19 cellular contexts compared by ENCODE assay signal in genomic region chr1:11147371-11147770, GRCh38. TPM values are rescaled to one million over a fixed set of nuclear protein-coding genes. Genes with fewer than 3 reads are reported as not detected.
DNase-seq lines count a peak whose midpoint lies in the region; ATAC-seq, FAIRE-seq and TF ChIP-seq lines count a peak whose summit lies in the region.
"Had no signal": no experiment of that assay in that cellular context is flagged by ENCODE, and none has a peak within 500 bp of the region (broad histone marks: within the 10 kb centered on the region; RNA-seq: fewer than 3 reads in every experiment).

No MANE protein-coding gene starts in this region.

- H3K27me3 Mint-ChIP-seq in GM23338 (ENCODE audit: insufficient read depth, low read depth, poor library complexity) (no peaks in the 10 kb centered on the region), mesothelial cell of epicardium (ENCODE audit: low read depth) (no peaks in the 10 kb centered on the region), H9 (ENCODE audit: low read depth) (no peaks in the 10 kb centered on the region), T-cell (no peaks in the 10 kb centered on the region)

- H3K79me2 ChIP-seq in GM23338 (replicated peaks; ENCODE audit: insufficient read depth) (no peaks in the 10 kb centered on the region), PC-9 (ENCODE audit: low read depth) (no peaks in the 10 kb centered on the region), keratinocyte (ENCODE audit: control insufficient read depth, insufficient read depth, low read length) (no peaks in the 10 kb centered on the region), H9 (ENCODE audit: insufficient read depth, low read length) (no peaks in the 10 kb centered on the region)

- peak; percentile 77 for FAIRE-seq in keratinocyte (lab: Jason Lieb, UNC)
- FAIRE-seq: GM19239 had no signal

- H2BK120ac ChIP-seq in H9 (ENCODE audit: low read depth, low read length, poor library complexity, severe bottlenecking): no peak overlapping the region

- H3F3A ChIP-seq in GM23338 (replicated peaks; ENCODE audit: low read depth): peaks cover 4% of the 10 kb centered on the region; the same call in 1 of the 2 replicates
- H3F3A ChIP-seq in PC-9 (ENCODE audit: insufficient read depth, low read depth): no peaks in the 10 kb centered on the region

- no peaks in the 10 kb centered on the region for H3K9me3 ChIP-seq in PC-9 (ENCODE audit: insufficient read depth, low read depth)
- H3K9me3 ChIP-seq in keratinocyte (ENCODE audit: control insufficient read depth, low read depth, low read length): no peaks in the 10 kb centered on the region
- H3K9me3 ChIP-seq in WERI-Rb-1 (ENCODE audit: severe bottlenecking): no peaks in the 10 kb centered on the region
- no peaks in the 10 kb centered on the region for H3K9me3 ChIP-seq in H9 (ENCODE audit: control insufficient read depth, low read depth, low read length)
- H3K9me3 ChIP-seq: adrenal gland, psoas muscle, stomach had no signal

- POLR2A ChIA-PET in PC-9 (lab: Charles Lee; ENCODE audit: unreplicated experiment) (no interaction called here), T-cell (lab: Charles Lee) (interaction anchor here in 1 of 2 donors (0.5 kb wide), 1 partner anchor 36 kb away, joined by 4 read pairs; no protein-coding TSS in a partner anchor)

- no peak overlapping the region for H4K5ac ChIP-seq in H9 (ENCODE audit: insufficient read length, low read depth, low read length)

- 0 out of 2 replicates have a peak overlapping the region, but pooled peaks have one; percentile 66 for H3K27ac ChIP-seq in GM23338 (ENCODE audit: low read depth)
- H3K27ac ChIP-seq in PC-9: peak overlapping the region; percentile 65
- H3K27ac ChIP-seq in keratinocyte (ENCODE audit: control insufficient read depth, insufficient read depth, low read length): no peak overlapping the region
- H3K27ac ChIP-seq in WERI-Rb-1: no peak overlapping the region; the same call in 1 of the 2 replicates
- no peak overlapping the region for H3K27ac ChIP-seq in H9 (ENCODE audit: insufficient read length, low read depth, low read length)
- H3K27ac ChIP-seq: HL-60, KMS-11, psoas muscle, stomach, VCaP had no signal

- no peak; the same call in 2 of the 3 replicates for ATAC-seq in GM23338
- ATAC-seq in T-cell (replicated peaks in 1 of 4): no peak
- ATAC-seq: psoas muscle had no signal

- H4K91ac ChIP-seq in H9 (ENCODE audit: insufficient read length, low read depth, low read length): no peak overlapping the region

- H2AFZ ChIP-seq in GM23338 (no peak overlapping the region), PC-9 (no peak overlapping the region), keratinocyte (ENCODE audit: control insufficient read depth, low read length) (no peak overlapping the region), H9 (ENCODE audit: low read length) (no peak overlapping the region)

- H3K4me1 Mint-ChIP-seq in GM23338: peaks cover 21% of the 10 kb centered on the region; the same call in 2 of the 3 replicates
- peaks cover 7% of the 10 kb centered on the region for H3K4me1 Mint-ChIP-seq in mesothelial cell of epicardium
- H3K4me1 Mint-ChIP-seq in H9: peaks cover 11 to 14% of the 10 kb centered on the region in 2 experiments
- H3K4me1 Mint-ChIP-seq in T-cell: no peaks in the 10 kb centered on the region

- WGBS in H9 (ENCODE audit: extremely low coverage, insufficient read length, low lambda C conversion rate): no CpG with 5 or more reads among the region's 3 CpGs

- H3T11ph ChIP-seq in H9 (ENCODE audit: low read length): no peak overlapping the region

- H3K4me3 Mint-ChIP-seq in GM23338 (no peak overlapping the region), mesothelial cell of epicardium (no peak overlapping the region), H9 (no peak overlapping the region), T-cell (no peak overlapping the region)
- H3K4me3 Mint-ChIP-seq: nephron had no signal

- H3K4me2 ChIP-seq in GM23338 (no peak overlapping the region), PC-9 (peak overlapping the region; percentile 12; the same call in 1 of the 2 replicates), keratinocyte (ENCODE audit: control insufficient read depth, extremely low read depth, insufficient read depth, low read depth, low read length) (peak overlapping the region; percentile 31), H9 (ENCODE audit: insufficient read depth, insufficient read length, low read length) (no peak overlapping the region)
- H3K4me2 ChIP-seq: KMS-11 had no signal

- peak overlapping the region; percentile 60; the same call in 1 of the 2 replicates for H3K27ac Mint-ChIP-seq in GM23338
- H3K27ac Mint-ChIP-seq in mesothelial cell of epicardium: no peak overlapping the region
- peak overlapping the region in 1 of 3 experiments; percentile 74; a peak in 3 of 7 replicates for H3K27ac Mint-ChIP-seq in H9
- no peak overlapping the region for H3K27ac Mint-ChIP-seq in T-cell

- no peak overlapping the region for H3K56ac ChIP-seq in H9 (ENCODE audit: insufficient read length, low read depth, low read length)

- H3K23ac ChIP-seq in H9 (ENCODE audit: insufficient read length, low read depth, low read length): no peak overlapping the region

- H3K9me1 ChIP-seq in keratinocyte (ENCODE audit: control insufficient read depth, extremely low read depth, insufficient read depth, low read length): no peaks in the 10 kb centered on the region

- H3K4me3 ChIP-seq in GM23338: no peak overlapping the region
- H3K4me3 ChIP-seq in PC-9: no peak overlapping the region
- H3K4me3 ChIP-seq in keratinocyte (ENCODE audit: control insufficient read depth in 2 of 3, extremely low read depth in 1 of 3, insufficient read depth in 2 of 3, low read depth in 1 of 3, low read length in 3 of 3): no peak overlapping the region
- H3K4me3 ChIP-seq in WERI-Rb-1 (ENCODE audit: low read depth, low read length): no peak overlapping the region
- H3K4me3 ChIP-seq: adrenal gland, psoas muscle, stomach had no signal

- no peak overlapping the region for H2BK20ac ChIP-seq in H9 (ENCODE audit: low read depth, low read length, poor library complexity, severe bottlenecking)

- H3K9ac ChIP-seq in keratinocyte (ENCODE audit: control insufficient read depth, extremely low read depth, insufficient read depth, low read length) (no peak overlapping the region), H9 (ENCODE audit: extremely low read depth, insufficient read length, low read length) (no peak overlapping the region)
- H3K9ac ChIP-seq: KMS-11 had no signal

- H3K4me1 ChIP-seq in GM23338 (ENCODE audit: insufficient read depth): peaks cover 4% of the 10 kb centered on the region; the same call in 1 of the 2 replicates
- H3K4me1 ChIP-seq in PC-9 (replicated peaks; ENCODE audit: insufficient read depth): peaks cover 14% of the 10 kb centered on the region
- peaks cover 39% of the 10 kb centered on the region for H3K4me1 ChIP-seq in keratinocyte (ENCODE audit: control insufficient read depth, extremely low read depth, insufficient read depth, low read length)
- 0 out of 2 replicates have a peak, but pooled peaks cover 3% of the 10 kb centered on the region for H3K4me1 ChIP-seq in H9 (ENCODE audit: insufficient read depth, low read length)

- H3K14ac ChIP-seq in H9 (ENCODE audit: insufficient read depth, low read length): no peak overlapping the region

- H4K20me1 ChIP-seq in GM23338 (replicated peaks; ENCODE audit: insufficient read depth) (no peaks in the 10 kb centered on the region; the same call in 1 of the 2 replicates), PC-9 (ENCODE audit: insufficient read depth) (no peaks in the 10 kb centered on the region), keratinocyte (ENCODE audit: control insufficient read depth, extremely low read depth, insufficient read depth, low read length) (no peaks in the 10 kb centered on the region), H9 (ENCODE audit: control insufficient read depth, insufficient read depth, insufficient read length) (no peaks in the 10 kb centered on the region)

- H3K9me2 ChIP-seq in GM23338 (ENCODE audit: insufficient read depth) (no peaks in the 10 kb centered on the region), PC-9 (ENCODE audit: insufficient read depth) (no peaks in the 10 kb centered on the region)

- TF ChIP-seq CTCF in GM23338 (conservative IDR thresholded peaks at IDR 0.05; ENCODE audit: low read depth in 2 of 2) (no peak), PC-9 (conservative IDR thresholded peaks at IDR 0.05) (no peak), keratinocyte (optimal IDR thresholded peaks at IDR 0.05 in 1 of 3, IDR thresholded peaks at IDR 0.05 in 1 of 3, conservative IDR thresholded peaks at IDR 0.05 in 1 of 3; ENCODE audit: extremely low read depth in 1 of 3, insufficient read depth in 2 of 3, low read length in 3 of 3) (no peak), mesothelial cell of epicardium (IDR thresholded peaks at IDR 0.05; ENCODE audit: unreplicated experiment) (no peak), WERI-Rb-1 (IDR thresholded peaks at IDR 0.05; ENCODE audit: low read depth, low read length) (no peak), H9 (conservative IDR thresholded peaks at IDR 0.05) (no peak)

- H2BK5ac ChIP-seq in H9 (ENCODE audit: insufficient read length, low read length): no peak overlapping the region

- intact Hi-C loops in PC-9 (cut with micrococcal nuclease; ENCODE audit: unreplicated experiment): no loop called here

- H3K79me1 ChIP-seq in H9 (ENCODE audit: insufficient read depth, low read depth, low read length, poor library complexity, severe bottlenecking): no peaks in the 10 kb centered on the region

- H4K8ac ChIP-seq in H9 (replicated peaks; ENCODE audit: insufficient read length, low read depth, low read length): no peak overlapping the region

- H3K36me3 Mint-ChIP-seq in GM23338 (ENCODE audit: low read depth) (peaks cover 59% of the 10 kb centered on the region), mesothelial cell of epicardium (peaks cover 25% of the 10 kb centered on the region), H9 (ENCODE audit: insufficient read depth in 1 of 3, low read depth in 3 of 3) (peaks cover 32 to 70% (median 46%) of the 10 kb centered on the region in 3 experiments; a peak in 6 of 7 replicates), T-cell (peaks cover 73% of the 10 kb centered on the region)

- H3K18ac ChIP-seq in H9 (ENCODE audit: insufficient read length, low read depth, low read length): no peak overlapping the region

- H3K9me3 Mint-ChIP-seq in GM23338 (no peaks in the 10 kb centered on the region), mesothelial cell of epicardium (no peaks in the 10 kb centered on the region), H9 (no peaks in the 10 kb centered on the region), T-cell (no peaks in the 10 kb centered on the region)
- H3K9me3 Mint-ChIP-seq: nephron had no signal

- H3K36me3 ChIP-seq in GM23338 (ENCODE audit: insufficient read depth): 0 out of 2 replicates have a peak, but pooled peaks cover 17% of the 10 kb centered on the region
- no peaks in the 10 kb centered on the region for H3K36me3 ChIP-seq in PC-9 (ENCODE audit: low read depth)
- peaks cover 16 to 26% of the 10 kb centered on the region in 2 experiments for H3K36me3 ChIP-seq in keratinocyte (ENCODE audit: control insufficient read depth in 2 of 2, extremely low read depth in 1 of 2, insufficient read depth in 2 of 2, low read length in 2 of 2)
- H3K36me3 ChIP-seq in WERI-Rb-1: peaks cover 90% of the 10 kb centered on the region

- H3K23me2 ChIP-seq in H9 (ENCODE audit: insufficient read length, low read depth, low read length, poor library complexity, severe bottlenecking): no peaks in the 10 kb centered on the region

- no peak overlapping the region for H3K4ac ChIP-seq in H9 (ENCODE audit: low read depth, low read length)

- BruUV-seq in PC-9 (replicated peaks; lab: Mats Ljungman, UMichigan): no TSS peak

- no peak overlapping the region for H2AK5ac ChIP-seq in H9 (ENCODE audit: insufficient read length, low read length)

- no peaks in the 10 kb centered on the region for H3K27me3 ChIP-seq in GM23338 (ENCODE audit: insufficient read depth)
- H3K27me3 ChIP-seq in PC-9 (ENCODE audit: insufficient read depth, low read depth): no peaks in the 10 kb centered on the region
- H3K27me3 ChIP-seq in keratinocyte (ENCODE audit: control insufficient read depth, extremely low read depth, insufficient read depth, low read length): no peaks in the 10 kb centered on the region
- H3K27me3 ChIP-seq in WERI-Rb-1 (ENCODE audit: insufficient read depth, low read depth, severe bottlenecking): no peaks in the 10 kb centered on the region
- H3K27me3 ChIP-seq in H9 (ENCODE audit: insufficient read depth, low read length): no peaks in the 10 kb centered on the region
- H3K27me3 ChIP-seq: adrenal gland, stomach had no signal

- dilution Hi-C loops in keratinocyte (cut with MboI; ENCODE audit: extremely low pct_ligation_motif_present, low sequenced_read_pairs): no loop called here

- no peak overlapping the region for H2BK12ac ChIP-seq in H9 (ENCODE audit: insufficient read length, low read depth, low read length)

- no peak overlapping the region for H2BK15ac ChIP-seq in H9 (ENCODE audit: low read depth, low read length)

- DNase-seq in GM23338 (ENCODE audit: low spot score) (no peak), PC-9 (peak in 1 of 2 experiments; percentile 86), cerebellar cortex (ENCODE audit: low spot score) (peak; percentile 89), keratinocyte (ENCODE audit: low read depth, low spot score) (peak; percentile 19), mesothelial cell of epicardium (ENCODE audit: low spot score in 2 of 2, unreplicated experiment in 2 of 2) (no peak), WERI-Rb-1 (no peak), H9 (no peak), T-cell (no peak)
- DNase-seq: adrenal gland, NCI-H1694, NCI-H510A treated with DMSO at 0.1 percent for 48 hours, psoas muscle, stomach, SW 1271 had no signal

- CTCF ChIA-PET in PC-9 (lab: Charles Lee): no interaction called here
- CTCF ChIA-PET in T-cell (lab: Charles Lee): no interaction called here

RNA-seq across cellular contexts. Expression of gene ANGPTL7, which starts 41.8 kb away (rescaled TPM):
- not detected in 2 replicates for total RNA-seq in GM23338 (2014; rRNA removed; shearing (Covaris generic))
- 0.13 TPM in 1 of 2 replicates, not detected in the other for polyA plus RNA-seq in GM23338 (2016; fragmentation: Nextera tagmentation; extraction: Ambion mirVana)
- not detected in 2 replicates for total RNA-seq in PC-9 (2021)
- not detected in 3 replicates for polyA plus RNA-seq in keratinocyte
- polyA plus RNA-seq in keratinocyte (2011; ENCODE audit: low read depth): not detected
- not detected in 2 replicates for polyA plus RNA-seq in keratinocyte (2011; cell fraction: cytosol; rRNA removed)
- polyA plus RNA-seq in keratinocyte (2011; cell fraction: nucleus; rRNA removed): not detected in 2 replicates
- polyA plus RNA-seq in keratinocyte (2012; ENCODE audit: low replicate concordance): 0.08 TPM in 1 of 2 replicates, not detected in the other
- polyA minus RNA-seq in keratinocyte: not detected in 3 replicates
- polyA minus RNA-seq in keratinocyte (2011; cell fraction: cytosol; rRNA and poly(A)+ RNA removed): not detected
- not detected in 2 replicates for polyA minus RNA-seq in keratinocyte (2011; cell fraction: nucleus; rRNA and poly(A)+ RNA removed)
- not detected in 3 replicates for total RNA-seq in mesothelial cell of epicardium
- not detected in 2 replicates for total RNA-seq in H9 (2021)
- total RNA-seq in T-cell: not detected

RNA-seq across cellular contexts. Expression of gene EXOSC10, which starts 47.7 kb away (rescaled TPM):
- total RNA-seq in GM23338 (2014; rRNA removed; shearing (Covaris generic)): 59.5 and 72.9 TPM in 2 replicates
- polyA plus RNA-seq in GM23338 (2016; fragmentation: Nextera tagmentation; extraction: Ambion mirVana) (39.3 and 55.5 TPM in 2 replicates), keratinocyte (44.9 to 86.5 TPM (median 61.2 TPM) in 3 replicates)
- total RNA-seq in PC-9 (2021) (55.8 and 57.7 TPM in 2 replicates), mesothelial cell of epicardium (68.1 to 76.9 TPM (median 73.7 TPM) in 3 replicates), H9 (2021) (83.4 and 89.0 TPM in 2 replicates), T-cell (10 to 100 TPM; 72.5 to 85.2 (median 82.1) TPM)
- polyA plus RNA-seq in keratinocyte (2011; ENCODE audit: low read depth): 235 TPM
- polyA plus RNA-seq in keratinocyte (2011; cell fraction: cytosol; rRNA removed): 47.4 and 64.6 TPM in 2 replicates
- polyA plus RNA-seq in keratinocyte (2011; cell fraction: nucleus; rRNA removed): 128 and 141 TPM in 2 replicates
- 29.3 and 48.3 TPM in 2 replicates for polyA plus RNA-seq in keratinocyte (2012; ENCODE audit: low replicate concordance)
- 48.0 to 79.4 TPM (median 48.8 TPM) in 3 replicates for polyA minus RNA-seq in keratinocyte
- polyA minus RNA-seq in keratinocyte (2011; cell fraction: cytosol; rRNA and poly(A)+ RNA removed): 29.0 TPM
- 45.2 and 74.5 TPM in 2 replicates for polyA minus RNA-seq in keratinocyte (2011; cell fraction: nucleus; rRNA and poly(A)+ RNA removed)

Comparison
In these comparisons a context has a peak if more than half of its experiments do, and no peak if none do; other contexts are left out.
1. DNase-seq: peak in cerebellar cortex (single experiment) and keratinocyte (single experiment); none in GM23338 (single experiment), mesothelial cell of epicardium (0 of 2), WERI-Rb-1 (single experiment), H9 (single experiment) and T-cell (0 of 34).
2. H3K27ac ChIP-seq: peak in GM23338 (single experiment) and PC-9 (single experiment); none in keratinocyte (single experiment), WERI-Rb-1 (single experiment) and H9 (single experiment).
3. H3K4me2 ChIP-seq: peak in PC-9 (single experiment) and keratinocyte (single experiment); none in GM23338 (single experiment) and H9 (single experiment).